Comparison of ENCODE assay signal across 12 cellular contexts in the genomic region with DNA sequence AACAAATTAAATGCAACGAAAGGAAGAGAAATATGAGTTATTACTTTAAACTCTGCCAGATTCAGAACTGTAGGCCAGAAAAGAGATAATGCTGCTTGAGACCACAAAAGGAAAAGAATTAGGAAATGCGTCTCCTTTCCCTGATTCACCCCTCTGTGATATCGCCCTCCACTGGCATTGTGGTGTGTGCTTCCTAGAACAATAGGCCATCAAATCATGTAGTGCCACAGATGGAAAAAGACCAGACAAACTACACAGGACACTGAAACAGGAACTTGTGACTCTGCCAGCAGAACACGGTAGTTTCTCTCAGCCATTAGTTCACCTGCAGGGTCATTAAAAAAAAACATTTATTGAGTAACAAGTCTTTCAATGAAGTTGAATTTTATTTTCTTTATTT. TPM values are rescaled to one million over a fixed set of nuclear protein-coding genes. Genes with fewer than 3 reads are reported as not detected.
DNase-seq lines count a peak whose midpoint lies in the region; ATAC-seq, FAIRE-seq and TF ChIP-seq lines count a peak whose summit lies in the region.
"Had no signal": no experiment of that assay in that cellular context is flagged by ENCODE, and none has a peak within 500 bp of the region (broad histone marks: within the 10 kb centered on the region; RNA-seq: fewer than 3 reads in every experiment).

No MANE protein-coding gene starts in this region.

- no peak overlapping the region for H3K9ac ChIP-seq in kidney (ENCODE audit: low read length in 2 of 2)

- no peak for ATAC-seq in HG03045 (IDR thresholded peaks at IDR 0.05; ENCODE audit: unreplicated experiment)
- ATAC-seq: CD8-positive, alpha-beta T cell had no signal

- CTCF ChIA-PET in HEK293 (lab: Yijun Ruan, JAX) = interaction anchor here (0.6 to 5.6 kb wide), 33 partner anchors 7 to 183 kb away, joined by 3 to 58 read pairs (median 4); partner anchors contain the start of genes FAM229B, LAMA4 and TUBE1

- no peaks in the 10 kb centered on the region for H3K36me3 ChIP-seq in HEK293 (ENCODE audit: control insufficient read depth in 2 of 2, insufficient read depth in 1 of 2, low read length in 2 of 2)
- no peaks in the 10 kb centered on the region for H3K36me3 ChIP-seq in brain microvascular endothelial cell (replicated peaks)
- H3K36me3 ChIP-seq in kidney (ENCODE audit: control insufficient read depth in 1 of 2, insufficient read depth in 2 of 2, low read length in 2 of 2) = no peaks in the 10 kb centered on the region

- H3K4me3 ChIP-seq in HEK293 (ENCODE audit: low read depth, low read length) = no peak overlapping the region
- H3K4me3 ChIP-seq in brain microvascular endothelial cell (ENCODE audit: low read depth, low read length) = no peak overlapping the region
- H3K4me3 ChIP-seq in kidney (ENCODE audit: low read length in 2 of 2) = no peak overlapping the region
- H3K4me3 ChIP-seq: lung had no signal

- in situ Hi-C loops in brain microvascular endothelial cell (cut with HindIII; ENCODE audit: low pct_ligation_motif_present, low sequenced_read_pairs) = no loop called here

- DNase-seq in brain microvascular endothelial cell (no peak), kidney (no peak), NCI-H1105 (lab: John Stamatoyannopoulos, UW) (no peak), DMS153 (lab: John Stamatoyannopoulos, UW) (no peak)
- DNase-seq in activated naive CD4-positive, alpha-beta T cell treated with anti-CD3 and anti-CD28 coated beads, Interleukin-2, amount 50 U/mL, for 16 hours = no peak
- DNase-seq: caudate nucleus; CD8-positive, alpha-beta T cell; trophoblast cell had no signal

- TF ChIP-seq CTCF in 22Rv1 (IDR thresholded peaks at IDR 0.05) = peak; percentile 20
- peak; percentile 33; the same call in 1 of the 2 replicates for TF ChIP-seq CTCF in HEK293 (tag by site-specific recombination; IDR thresholded peaks at IDR 0.05)
- peak; percentile 71 for TF ChIP-seq CTCF in brain microvascular endothelial cell (IDR thresholded peaks at IDR 0.05; ENCODE audit: low read depth, low read length, missing control alignments)
- peak; percentile 11 for TF ChIP-seq CTCF in kidney (IDR thresholded peaks at IDR 0.05; ENCODE audit: borderline replicate concordance, extremely low read depth, insufficient read depth)

- H3K9me3 ChIP-seq in HEK293 (ENCODE audit: control insufficient read depth, insufficient read depth, low read depth, low read length) (no peaks in the 10 kb centered on the region), kidney (ENCODE audit: control insufficient read depth in 1 of 2, low read length in 2 of 2) (no peaks in the 10 kb centered on the region)

- no peak for FAIRE-seq in kidney (lab: Jason Lieb, UNC)

- intact Hi-C loops in kidney (cut with DNase I) = no loop called here

- H3K4me1 ChIP-seq in HEK293 (ENCODE audit: control insufficient read depth, insufficient read depth, low read length) (no peaks in the 10 kb centered on the region), kidney (ENCODE audit: control insufficient read depth in 1 of 2, insufficient read depth in 1 of 2, low read depth in 1 of 2, low read length in 2 of 2) (no peaks in the 10 kb centered on the region)

- no peaks in the 10 kb centered on the region for H3K27me3 ChIP-seq in brain microvascular endothelial cell (replicated peaks)

- no peak overlapping the region for H3K27ac ChIP-seq in 22Rv1
- no peak overlapping the region for H3K27ac ChIP-seq in HEK293 (ENCODE audit: extremely low read depth, low read depth, low read length)
- H3K27ac ChIP-seq in brain microvascular endothelial cell = no peak overlapping the region
- H3K27ac ChIP-seq in kidney (ENCODE audit: low read depth in 2 of 2, low read length in 2 of 2) = no peak overlapping the region

- POLR2A ChIA-PET in HEK293 (lab: Yijun Ruan, JAX) = interaction anchor here (2.9 kb wide), 1 partner anchor 15 kb away, joined by 16 read pairs; the partner anchor contains the start of gene LAMA4

TF ChIP-seq in HEK293, 187 proteins besides CTCF, POLR2A, EP300 and RAD21:
- TF ChIP-seq ZNF645 (tag by site-specific recombination; IDR thresholded peaks at IDR 0.05) = no peak
- TF ChIP-seq ZBTB17 (tag by site-specific recombination; IDR thresholded peaks at IDR 0.05) = peak; percentile 21; the same call in 1 of the 2 replicates
- TF ChIP-seq, protein P1, sequence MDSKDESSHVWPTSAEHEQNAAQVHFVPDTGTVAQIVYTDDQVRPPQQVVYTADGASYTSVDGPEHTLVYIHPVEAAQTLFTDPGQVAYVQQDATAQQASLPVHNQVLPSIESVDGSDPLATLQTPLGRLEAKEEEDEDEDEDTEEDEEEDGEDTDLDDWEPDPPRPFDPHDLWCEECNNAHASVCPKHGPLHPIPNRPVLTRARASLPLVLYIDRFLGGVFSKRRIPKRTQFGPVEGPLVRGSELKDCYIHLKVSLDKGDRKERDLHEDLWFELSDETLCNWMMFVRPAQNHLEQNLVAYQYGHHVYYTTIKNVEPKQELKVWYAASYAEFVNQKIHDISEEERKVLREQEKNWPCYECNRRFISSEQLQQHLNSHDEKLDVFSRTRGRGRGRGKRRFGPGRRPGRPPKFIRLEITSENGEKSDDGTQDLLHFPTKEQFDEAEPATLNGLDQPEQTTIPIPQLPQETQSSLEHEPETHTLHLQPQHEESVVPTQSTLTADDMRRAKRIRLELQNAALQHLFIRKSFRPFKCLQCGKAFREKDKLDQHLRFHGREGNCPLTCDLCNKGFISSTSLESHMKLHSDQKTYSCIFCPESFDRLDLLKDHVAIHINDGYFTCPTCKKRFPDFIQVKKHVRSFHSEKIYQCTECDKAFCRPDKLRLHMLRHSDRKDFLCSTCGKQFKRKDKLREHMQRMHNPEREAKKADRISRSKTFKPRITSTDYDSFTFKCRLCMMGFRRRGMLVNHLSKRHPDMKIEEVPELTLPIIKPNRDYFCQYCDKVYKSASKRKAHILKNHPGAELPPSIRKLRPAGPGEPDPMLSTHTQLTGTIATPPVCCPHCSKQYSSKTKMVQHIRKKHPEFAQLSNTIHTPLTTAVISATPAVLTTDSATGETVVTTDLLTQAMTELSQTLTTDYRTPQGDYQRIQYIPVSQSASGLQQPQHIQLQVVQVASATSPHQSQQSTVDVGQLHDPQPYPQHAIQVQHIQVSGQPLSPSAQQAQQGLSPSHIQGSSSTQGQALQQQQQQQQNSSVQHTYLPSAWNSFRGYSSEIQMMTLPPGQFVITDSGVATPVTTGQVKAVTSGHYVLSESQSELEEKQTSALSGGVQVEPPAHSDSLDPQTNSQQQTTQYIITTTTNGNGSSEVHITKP (tag by site-specific recombination; IDR thresholded peaks at IDR 0.05) = no peak
- no peak for TF ChIP-seq ZNF747 (tag by site-specific recombination; IDR thresholded peaks at IDR 0.05)
- TF ChIP-seq ZNF654 (tag by site-specific recombination; IDR thresholded peaks at IDR 0.05; ENCODE audit: low read depth) = peak; percentile 45
- no peak for TF ChIP-seq ZNF148 (tag by site-specific recombination; IDR thresholded peaks at IDR 0.05; ENCODE audit: borderline replicate concordance)
- no peak for TF ChIP-seq ZNF19 (tag by site-specific recombination; IDR thresholded peaks at IDR 0.05; ENCODE audit: low read depth)
- no peak for TF ChIP-seq ZNF132 (tag by site-specific recombination; IDR thresholded peaks at IDR 0.05; ENCODE audit: borderline replicate concordance)
- no peak for TF ChIP-seq ZNF416 (tag by site-specific recombination; IDR thresholded peaks at IDR 0.05)
- no peak for TF ChIP-seq ZNF629 (tag by site-specific recombination; IDR thresholded peaks at IDR 0.05)

RNA-seq across cellular contexts. Expression of gene LAMA4, which starts 14.8 kb away (rescaled TPM):
- total RNA-seq in kidney = 20.7 TPM
- 5.6 TPM for polyA plus RNA-seq in kidney (ENCODE audit: insufficient read depth, low read depth, low replicate concordance)
- total RNA-seq: CD8-positive, alpha-beta T cell had no signal

Comparison
In these comparisons a context has a peak if more than half of its experiments do, and no peak if none do; other contexts are left out.
1. CTCF ChIP-seq: peak in every context shown above with its lines; median percentile 71 in brain microvascular endothelial cell; 33 in HEK293; 20 in 22Rv1; 11 in kidney.